ENCODE assay signal across 25 cellular contexts in the genomic region with DNA sequence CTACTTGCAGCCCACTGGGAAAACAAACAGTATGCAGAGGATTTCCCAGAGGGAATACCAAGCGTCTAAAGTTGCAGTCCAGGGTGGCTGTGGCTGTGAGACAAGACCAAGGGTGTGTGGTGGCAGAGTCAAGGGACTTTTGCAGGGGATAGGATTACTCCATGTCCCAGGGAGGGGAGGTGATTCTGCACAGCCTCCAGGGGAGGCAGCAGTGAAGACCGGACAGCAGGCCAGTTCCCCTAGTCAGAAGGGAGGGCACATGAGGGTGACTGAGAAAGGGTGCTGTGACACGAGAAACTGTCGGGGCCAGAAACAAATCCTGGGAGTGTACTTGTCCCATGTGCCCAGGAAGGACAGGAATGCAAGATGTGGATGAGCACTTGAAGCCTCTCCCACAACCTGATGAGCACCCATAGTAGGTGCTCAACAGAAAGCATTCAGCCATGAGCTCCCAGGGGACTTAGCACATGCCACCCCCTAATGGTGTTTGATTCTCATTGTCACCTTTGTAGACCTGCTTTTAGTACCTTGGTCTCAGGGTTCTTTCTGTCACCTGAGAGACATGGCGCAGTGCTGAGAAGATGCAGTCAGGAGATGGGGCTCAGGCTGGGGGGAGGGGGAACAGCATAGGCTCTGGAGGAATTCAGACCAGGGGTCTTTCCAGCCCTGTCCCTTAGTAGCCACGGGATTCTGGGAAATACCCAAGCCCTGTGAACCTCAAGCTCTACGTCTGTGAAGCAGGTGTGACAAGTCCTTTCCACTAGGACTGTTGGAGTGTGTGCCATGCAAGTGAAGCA. TPM values are rescaled to one million over a fixed set of nuclear protein-coding genes. Genes with fewer than 3 reads are reported as not detected.
DNase-seq lines count a peak whose midpoint lies in the region; ATAC-seq, FAIRE-seq and TF ChIP-seq lines count a peak whose summit lies in the region.
"Had no signal": no experiment of that assay in that cellular context is flagged by ENCODE, and none has a peak within 500 bp of the region (broad histone marks: within the 10 kb centered on the region; RNA-seq: fewer than 3 reads in every experiment).

No MANE protein-coding gene starts in this region.

- no peak overlapping the region for H3K4me2 ChIP-seq in parathyroid adenoma (ENCODE audit: low read length)

- H3K4me1 ChIP-seq in Panc1 (ENCODE audit: control insufficient read depth, insufficient read depth, low read length) (no peaks in the 10 kb centered on the region), parathyroid adenoma (peaks cover 16% of the 10 kb centered on the region)
- H3K4me1 ChIP-seq: BE2C had no signal

- POLR2A ChIA-PET in Panc1 (lab: Charles Lee): no interaction called here

- no peak for TF ChIP-seq POLR2A in GM12891 (IDR thresholded peaks at IDR 0.05; ENCODE audit: low read depth, low read length)

- H3K4me3 ChIP-seq in Panc1 (ENCODE audit: low read depth in 2 of 2, low read length in 2 of 2) (no peak overlapping the region), parathyroid adenoma (ENCODE audit: low read depth, low read length) (no peak overlapping the region)
- H3K4me3 ChIP-seq: GM23248 had no signal

- in situ Hi-C loops in Panc1 (cut with HindIII; ENCODE audit: low pct_unique_long_range_greater_than_20kb, low sequenced_read_pairs): no loop called here

- no peak overlapping the region for H3K9ac ChIP-seq in parathyroid adenoma
- H3K9ac ChIP-seq: GM23248 had no signal

- TF ChIP-seq CTCF in Panc1 (IDR thresholded peaks at IDR 0.05) (no peak), parathyroid adenoma (IDR thresholded peaks at IDR 0.05) (no peak)

- H3K9me3 ChIP-seq in Panc1 (ENCODE audit: control insufficient read depth, insufficient read depth, low read depth, low read length): no peaks in the 10 kb centered on the region
- H3K9me3 ChIP-seq in parathyroid adenoma (ENCODE audit: control insufficient read depth, low read length): no peaks in the 10 kb centered on the region
- H3K9me3 ChIP-seq: BE2C had no signal

- CTCF ChIA-PET in Panc1 (lab: Charles Lee): no interaction called here

- H3K79me2 ChIP-seq in parathyroid adenoma: no peaks in the 10 kb centered on the region

- ATAC-seq in Panc1: peak; percentile 45; the same call in 1 of the 2 replicates

- no peaks in the 10 kb centered on the region; the same call in 1 of the 2 replicates for H3K27me3 ChIP-seq in Panc1 (ENCODE audit: control insufficient read depth, insufficient read depth, low read length)
- H3K27me3 ChIP-seq in parathyroid adenoma (ENCODE audit: control insufficient read depth, insufficient read depth, low read length): no peaks in the 10 kb centered on the region
- H3K27me3 ChIP-seq: BE2C had no signal

- BruUV-seq in Panc1 (replicated peaks; lab: Mats Ljungman, UMichigan): no TSS peak

- no peak overlapping the region for H2AFZ ChIP-seq in parathyroid adenoma
- H2AFZ ChIP-seq: GM23248 had no signal

- H3K27ac ChIP-seq in Panc1 (ENCODE audit: low read length) (no peak overlapping the region), parathyroid adenoma (peak overlapping the region; percentile 45)
- H3K27ac ChIP-seq: 22Rv1, GM23248, RWPE1 had no signal

- H3K36me3 ChIP-seq in Panc1 (ENCODE audit: control insufficient read depth, insufficient read depth, low read length): no peaks in the 10 kb centered on the region
- H3K36me3 ChIP-seq in parathyroid adenoma (ENCODE audit: control insufficient read depth, insufficient read depth, low read length): no peaks in the 10 kb centered on the region
- H3K36me3 ChIP-seq: BE2C had no signal

- peak; percentile 3 for DNase-seq in DMS53 (lab: John Stamatoyannopoulos, UW)
- DNase-seq in DMS53 treated with DMSO at 0.1 percent for 48 hours (lab: John Stamatoyannopoulos, UW; ENCODE audit: unreplicated experiment): no peak
- no peak for DNase-seq in GM12891 (ENCODE audit: insufficient read length, low spot score)
- DNase-seq in Panc1 (ENCODE audit: low read depth, low spot score): no peak
- DNase-seq in DMS79 (lab: John Stamatoyannopoulos, UW): no peak
- no peak for DNase-seq in AG08396 (ENCODE audit: low spot score)
- DNase-seq: BE2C; CD8-positive, alpha-beta memory T cell; DMS 273 treated with DMSO at 0.1 percent for 48 hours; GM23248; H7; HFFc6; KG1; NCI-H1048; NCI-H1694; NCI-H2081; NCI-H446; NCI-H524 treated with DMSO at 0.1 percent for 48 hours; NCI-H82; NK-92 treated with Interleukin-12 subunit alpha and Interleukin-12 subunit beta, amount 100 ng/mL, for 24 hours; SHP77 treated with DMSO at 0.1 percent for 48 hours had no signal

- peak; percentile 26 for FAIRE-seq in GM12891 (lab: Jason Lieb, UNC)

- intact Hi-C loops in Panc1 (cut with micrococcal nuclease; ENCODE audit: unreplicated experiment): no loop called here

TF ChIP-seq in GM12891, 5 proteins besides CTCF, POLR2A, EP300 and RAD21:
- TF ChIP-seq POLR2AphosphoS5 (IDR thresholded peaks at IDR 0.05; ENCODE audit: low read depth, low read length) (no peak), POU2F2 (IDR thresholded peaks at IDR 0.05; ENCODE audit: low read depth, low read length) (no peak), SPI1 (IDR thresholded peaks at IDR 0.05; ENCODE audit: low read depth, low read length) (no peak), TAF1 (IDR thresholded peaks at IDR 0.05; ENCODE audit: low read depth, low read length) (no peak), PAX5 (IDR thresholded peaks at IDR 0.05; ENCODE audit: insufficient read depth, low read length, severe bottlenecking) (no peak)

RNA-seq across cellular contexts. Expression of a gene that starts 18.1 kb away (rescaled TPM):
- polyA plus RNA-seq in GM12891 (2012; ENCODE audit: low read depth, missing spikeins): not detected
- total RNA-seq in Panc1 (2021; ENCODE audit: unreplicated experiment): not detected
- polyA plus RNA-seq in Panc1 (2012; ENCODE audit: insufficient read length): not detected
- total RNA-seq: CD8-positive, alpha-beta memory T cell; GM23248; H7; HFFc6 had no signal
- polyA plus RNA-seq: CD14-positive monocyte; CD8-positive, alpha-beta memory T cell; GM23248 had no signal

RNA-seq across cellular contexts. Expression of a gene that starts 19.4 kb away (rescaled TPM):
- polyA plus RNA-seq in GM12891 (2012; ENCODE audit: low read depth, missing spikeins): not detected
- total RNA-seq in Panc1 (2021; ENCODE audit: unreplicated experiment): not detected
- polyA plus RNA-seq in Panc1 (2012; ENCODE audit: insufficient read length): not detected
- total RNA-seq: CD8-positive, alpha-beta memory T cell; GM23248; H7; HFFc6 had no signal
- polyA plus RNA-seq: CD14-positive monocyte; CD8-positive, alpha-beta memory T cell; GM23248 had no signal

RNA-seq across cellular contexts. Expression of a gene that starts 27.0 kb away (rescaled TPM):
- 24.4 TPM for polyA plus RNA-seq in GM12891 (2012; ENCODE audit: low read depth, missing spikeins)
- total RNA-seq in Panc1 (2021; ENCODE audit: unreplicated experiment): 26.8 TPM
- 28.5 TPM for polyA plus RNA-seq in Panc1 (2012; ENCODE audit: insufficient read length)

RNA-seq across cellular contexts. Expression of a gene that starts 27.3 kb away (rescaled TPM):
- not detected for polyA plus RNA-seq in GM12891 (2012; ENCODE audit: low read depth, missing spikeins)
- total RNA-seq in Panc1 (2021; ENCODE audit: unreplicated experiment): 0.26 TPM
- not detected for polyA plus RNA-seq in Panc1 (2012; ENCODE audit: insufficient read length)
- polyA plus RNA-seq: CD14-positive monocyte; CD8-positive, alpha-beta memory T cell; GM23248 had no signal
